ENCODE assay signal across 8 cellular contexts in the genomic region with DNA sequence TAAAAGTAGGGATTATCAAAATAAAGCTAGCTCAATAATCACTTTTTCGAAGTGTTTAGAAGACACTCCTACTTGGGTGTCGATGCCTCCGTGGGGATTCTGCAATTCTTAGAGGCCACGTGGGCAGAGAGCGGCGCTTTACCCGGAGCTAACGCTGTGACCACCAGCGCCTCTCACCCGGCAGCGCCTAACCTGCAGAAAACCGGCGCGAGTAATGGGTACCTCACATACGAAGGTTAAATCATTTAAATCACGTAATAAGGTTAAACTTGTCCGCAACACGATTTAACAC. TPM values are rescaled to one million over a fixed set of nuclear protein-coding genes. Genes with fewer than 3 reads are reported as not detected.
DNase-seq lines count a peak whose midpoint lies in the region; ATAC-seq, FAIRE-seq and TF ChIP-seq lines count a peak whose summit lies in the region.

No MANE protein-coding gene starts in this region.

- peaks cover 0 to 56% (median 10%) of the 10 kb centered on the region in 4 donors for H3K4me1 ChIP-seq in Peyer's patch
- peaks cover 47% of the 10 kb centered on the region for H3K4me1 ChIP-seq in osteoblast (ENCODE audit: insufficient read depth, low read length)
- peaks cover 8 to 72% (median 34%) of the 10 kb centered on the region in 4 donors for H3K4me1 ChIP-seq in tibial nerve

- TF ChIP-seq POLR2A in Peyer's patch (IDR thresholded peaks at IDR 0.05) (no peak), tibial nerve (IDR thresholded peaks at IDR 0.05) (no peak)

- TF ChIP-seq CTCF in Peyer's patch (IDR thresholded peaks at IDR 0.05) (no peak), foreskin fibroblast (IDR thresholded peaks at IDR 0.05; ENCODE audit: low read depth, low read length) (no peak), osteoblast (IDR thresholded peaks at IDR 0.05; ENCODE audit: extremely low read depth, low read depth, low read length) (no peak), tibial nerve (IDR thresholded peaks at IDR 0.05) (no peak)

- peak overlapping the region; percentile 66 to 94 (median 79) for H3K4me3 ChIP-seq in Peyer's patch
- peak overlapping the region; percentile 89 to 96 for H3K4me3 ChIP-seq in foreskin fibroblast (ENCODE audit: low read depth in 1 of 2, low read length in 2 of 2)
- peak overlapping the region; percentile 100 for H3K4me3 ChIP-seq in osteoblast (ENCODE audit: insufficient read depth, low read length)
- H3K4me3 ChIP-seq in tibial nerve, result peak overlapping the region; percentile 63 to 86 (median 83)

- H3K4me2 ChIP-seq in osteoblast (ENCODE audit: insufficient read depth, low read length), result peak overlapping the region; percentile 99

- peak; percentile 38 for ATAC-seq in GM21367 (IDR thresholded peaks at IDR 0.05; ENCODE audit: unreplicated experiment)

- H3K36me3 ChIP-seq in Peyer's patch, result peaks cover 0 to 44% (median 0%) of the 10 kb centered on the region in 3 donors
- peaks cover 45% of the 10 kb centered on the region for H3K36me3 ChIP-seq in osteoblast (ENCODE audit: insufficient read depth, low read length)
- H3K36me3 ChIP-seq in tibial nerve, result peaks cover 3 to 33% (median 5%) of the 10 kb centered on the region in 3 donors

- peaks cover 76% of the 10 kb centered on the region for H3K79me2 ChIP-seq in osteoblast (ENCODE audit: insufficient read depth, low read length)

- 0 to 1% methylated on average over 18 of the region's 18 CpGs for WGBS in tibial nerve, 2 donors

- H3K27ac ChIP-seq in Peyer's patch, result peak overlapping the region; percentile 91 to 98 (median 92)
- peak overlapping the region; percentile 95 for H3K27ac ChIP-seq in osteoblast (ENCODE audit: low read depth, low read length)
- peak overlapping the region; percentile 89 to 96 (median 91) for H3K27ac ChIP-seq in tibial nerve

- TF ChIP-seq EP300 in tibial nerve (IDR thresholded peaks at IDR 0.05), result no peak

- peak overlapping the region; percentile 100 for H2AFZ ChIP-seq in osteoblast (ENCODE audit: low read length)

- H4K20me1 ChIP-seq in osteoblast (ENCODE audit: insufficient read depth, low read length), result peaks cover 45% of the 10 kb centered on the region

- no peak for FAIRE-seq in HTR-8/SVneo (lab: Jason Lieb, UNC)

- no peaks in the 10 kb centered on the region for H3K27me3 ChIP-seq in Peyer's patch
- no peaks in the 10 kb centered on the region for H3K27me3 ChIP-seq in osteoblast (ENCODE audit: insufficient read depth, low read length)
- no peaks in the 10 kb centered on the region for H3K27me3 ChIP-seq in tibial nerve

- peak; percentile 58 for DNase-seq in COR-L47 (lab: John Stamatoyannopoulos, UW)
- peak; percentile 37 for DNase-seq in HTR-8/SVneo (ENCODE audit: insufficient read length, low spot score)
- peak; percentile 57 to 78 (median 65) for DNase-seq in Peyer's patch
- peak; percentile 35 for DNase-seq in activated gamma-delta T cell (lab: John Stamatoyannopoulos, UW)
- peak; percentile 34 to 68 for DNase-seq in foreskin fibroblast
- DNase-seq in osteoblast (ENCODE audit: insufficient read length, low spot score, missing footprints), result no peak
- DNase-seq in tibial nerve (ENCODE audit: low spot score in 2 of 2), result peak; percentile 24 to 53

- no peaks in the 10 kb centered on the region for H3K9me3 ChIP-seq in Peyer's patch
- H3K9me3 ChIP-seq in osteoblast (ENCODE audit: low read depth, low read length), result no peaks in the 10 kb centered on the region
- H3K9me3 ChIP-seq in tibial nerve, result no peaks in the 10 kb centered on the region

RNA-seq across cellular contexts. Expression of gene TAF1D, which starts 0.5 kb away (rescaled TPM):
- 100 to 1,000 TPM in 3 of 4 donors, 10 to 100 TPM in 1; 72.7 to 183 (median 108) TPM for total RNA-seq in Peyer's patch
- 119 and 126 TPM in 2 replicates for total RNA-seq in osteoblast
- 100 to 1,000 TPM; 106 to 166 (median 127) TPM for total RNA-seq in tibial nerve

RNA-seq across cellular contexts. Expression of gene C11orf54, which starts 0.7 kb away (rescaled TPM):
- total RNA-seq in Peyer's patch, result 100 to 1,000 TPM in 1 of 4 donors, 10 to 100 TPM in 3; 33.8 to 130 (median 69.0) TPM
- 17.7 and 20.9 TPM in 2 replicates for total RNA-seq in osteoblast
- total RNA-seq in tibial nerve, result 10 to 100 TPM; 23.4 to 43.1 (median 37.1) TPM

RNA-seq across cellular contexts. Expression of gene MED17, which starts 43.3 kb away (rescaled TPM):
- total RNA-seq in Peyer's patch, result 10 to 100 TPM; 22.3 to 33.8 (median 27.3) TPM
- total RNA-seq in osteoblast, result 30.4 and 32.6 TPM in 2 replicates
- total RNA-seq in tibial nerve, result 10 to 100 TPM; 18.6 to 40.8 (median 37.2) TPM
